In genomic region chr3:10888523-10889081, GRCh38 we compare ENCODE assay signal across 22 cellular contexts.
DNase-seq lines count a peak whose midpoint lies in the region; ATAC-seq and TF ChIP-seq lines count a peak whose summit lies in the region.
"Had no signal": no experiment of that assay in that cellular context is flagged by ENCODE, and none has a peak within 500 bp of the region (broad histone marks: within the 10 kb centered on the region; RNA-seq: fewer than 3 reads in every experiment).

No MANE protein-coding gene starts in this region.

- no peaks in the 10 kb centered on the region for H3K36me3 ChIP-seq in CD8-positive, alpha-beta T cell (ENCODE audit: insufficient read depth, low read length)
- H3K36me3 ChIP-seq: BE2C had no signal

- H3K27ac Mint-ChIP-seq in natural killer cell, result no peak overlapping the region
- no peak overlapping the region for H3K27ac Mint-ChIP-seq in CD8-positive, alpha-beta T cell
- H3K27ac Mint-ChIP-seq: CD4-positive, alpha-beta T cell had no signal

- H3K4me1 Mint-ChIP-seq in natural killer cell, result no peaks in the 10 kb centered on the region
- no peaks in the 10 kb centered on the region for H3K4me1 Mint-ChIP-seq in CD8-positive, alpha-beta T cell (ENCODE audit: low read depth)

- H3K4me3 Mint-ChIP-seq in natural killer cell, result no peak overlapping the region
- no peak overlapping the region for H3K4me3 Mint-ChIP-seq in CD8-positive, alpha-beta T cell
- H3K4me3 Mint-ChIP-seq: CD4-positive, alpha-beta T cell had no signal

- TF ChIP-seq POLR2A in NB4 (IDR thresholded peaks at IDR 0.05; ENCODE audit: extremely low read depth, insufficient read length), result no peak

- intact Hi-C loops in natural killer cell (cut with micrococcal nuclease), result no loop called here
- intact Hi-C loops in CD8-positive, alpha-beta T cell (cut with DNase I, micrococcal nuclease), result no loop called here

- TF ChIP-seq CTCF in NB4 (IDR thresholded peaks at IDR 0.05; ENCODE audit: low read depth, low read length) (no peak), natural killer cell (IDR thresholded peaks at IDR 0.05) (no peak)
- TF ChIP-seq CTCF in CD8-positive, alpha-beta T cell (IDR thresholded peaks at IDR 0.05), result no peak

- no peak for ATAC-seq in natural killer cell
- no peak for ATAC-seq in CD8-positive, alpha-beta T cell
- ATAC-seq: K562 had no signal

- no peak overlapping the region for H3K4me3 ChIP-seq in NB4 (ENCODE audit: low read depth, low read length)
- no peak overlapping the region for H3K4me3 ChIP-seq in CD8-positive, alpha-beta T cell (ENCODE audit: low read depth, low read length)
- H3K4me3 ChIP-seq: K562 had no signal

- peaks cover 7 to 8% of the 10 kb centered on the region in 2 donors for H3K27me3 Mint-ChIP-seq in natural killer cell (ENCODE audit: low read depth in 2 of 2)
- peaks cover 17% of the 10 kb centered on the region for H3K27me3 Mint-ChIP-seq in CD8-positive, alpha-beta T cell (ENCODE audit: low read depth)

- H3K36me3 Mint-ChIP-seq in natural killer cell, result no peaks in the 10 kb centered on the region
- no peaks in the 10 kb centered on the region for H3K36me3 Mint-ChIP-seq in CD8-positive, alpha-beta T cell

- CTCF ChIA-PET in CD8-positive, alpha-beta T cell (lab: Charles Lee), result no interaction called here

- POLR2A ChIA-PET in CD8-positive, alpha-beta T cell (lab: Charles Lee), result no interaction called here

- peak overlapping the region; percentile 85 for H3K27ac ChIP-seq in epithelial cell of prostate
- H3K27ac ChIP-seq in CD8-positive, alpha-beta T cell (ENCODE audit: low read depth, low read length), result no peak overlapping the region

- H3K4me1 ChIP-seq in CD8-positive, alpha-beta T cell (ENCODE audit: insufficient read depth, low read length), result no peaks in the 10 kb centered on the region
- H3K4me1 ChIP-seq: BE2C had no signal

- H3K9me3 Mint-ChIP-seq in natural killer cell, result peaks cover 0 to 2% of the 10 kb centered on the region in 2 donors
- peaks cover 19% of the 10 kb centered on the region for H3K9me3 Mint-ChIP-seq in CD8-positive, alpha-beta T cell

- DNase-seq in NOMO-1 treated with DMSO at 0.1 percent for 48 hours (lab: John Stamatoyannopoulos, UW; ENCODE audit: unreplicated experiment) (peak; percentile 29), NOMO-1 treated with dmso at 0.1 percent for 144 hours (lab: John Stamatoyannopoulos, UW; ENCODE audit: unreplicated experiment) (no peak), NB4 (ENCODE audit: low read depth) (peak; percentile 78), epithelial cell of prostate (ENCODE audit: low read depth, low spot score) (peak; percentile 27), natural killer cell (no peak), SHP77 treated with DMSO at 0.1 percent for 48 hours (lab: John Stamatoyannopoulos, UW) (no peak)
- no peak for DNase-seq in CD8-positive, alpha-beta T cell
- DNase-seq: 8988T; ACHN; BE2C; CD4-positive, alpha-beta T cell; COR-L47; H7; NCI-H1092; NCI-H1417 treated with DMSO at 0.1 percent for 48 hours; NCI-H1694 treated with DMSO at 0.1 percent for 48 hours; NCI-H2081; NCI-H2227 treated with DMSO at 0.1 percent for 48 hours; NCI-H526 treated with DMSO at 0.1 percent for 48 hours; OCI-M1; Right ventricle myocardium superior had no signal

- H3K9me3 ChIP-seq in CD8-positive, alpha-beta T cell (ENCODE audit: low read length), result no peaks in the 10 kb centered on the region
- H3K9me3 ChIP-seq: BE2C had no signal

- no peaks in the 10 kb centered on the region for H3K27me3 ChIP-seq in CD8-positive, alpha-beta T cell (ENCODE audit: insufficient read depth, low read length)
- H3K27me3 ChIP-seq: BE2C had no signal

Comparison
In these comparisons a context has a peak if more than half of its experiments do, and no peak if none do; other contexts are left out.
1. DNase-seq: peak in NOMO-1 treated with DMSO at 0.1 percent for 48 hours (single experiment), NB4 (single experiment) and epithelial cell of prostate (single experiment); none in NOMO-1 treated with dmso at 0.1 percent for 144 hours (single experiment), natural killer cell (single experiment), SHP77 treated with DMSO at 0.1 percent for 48 hours (single experiment) and CD8-positive, alpha-beta T cell (0 of 7).